Comparison of ENCODE assay signal across 24 cellular contexts in genomic region chr5:115402092-115402491, GRCh38.
"Had no signal": no experiment of that assay in that cellular context is flagged by ENCODE, and none has a peak within 500 bp of the region (broad histone marks: within the 10 kb centered on the region; RNA-seq: fewer than 3 reads in every experiment).

No MANE protein-coding gene starts in this region.

- H3K27ac ChIP-seq: body of pancreas, Peyer's patch, RWPE1, SJCRH30 had no signal

- H3K4me1 Mint-ChIP-seq: activated naive CD4-positive, alpha-beta T cell treated with anti-CD3 and anti-CD28 coated beads, Interleukin-2, amount 50 U/mL, for 24 hours had no signal

- H3K36me3 Mint-ChIP-seq: activated naive CD4-positive, alpha-beta T cell treated with anti-CD3 and anti-CD28 coated beads, Interleukin-2, amount 50 U/mL, for 24 hours had no signal

- H3K27me3 ChIP-seq: body of pancreas, MG63, Peyer's patch, SJCRH30 had no signal

- DNase-seq: activated CD4-positive, alpha-beta T cell treated with anti-CD3 and anti-CD28 coated beads for 4 hours; activated CD8-positive, alpha-beta memory T cell treated with anti-CD3 and anti-CD28 coated beads, Interleukin-2, amount 50 U/mL, for 4 hours; activated CD8-positive, alpha-beta T cell treated with anti-CD3 and anti-CD28 coated beads for 36 hours; activated gamma-delta T cell treated with Interleukin-2 at 50 U/mL for 16 hours; activated T-cell treated with anti-CD3 and anti-CD28 coated beads, Interleukin-2, amount 50 U/mL, for 72 hours; aorta; body of pancreas; central memory CD4-positive, alpha-beta T cell; MG63; MV-4-11; NCI-H1092 treated with DMSO at 0.1 percent for 48 hours; NCI-H1417 treated with DMSO at 0.1 percent for 48 hours; NCI-H1694; NCI-H2029 treated with DMSO at 0.1 percent for 48 hours; NCI-H510A; NCI-H526 treated with DMSO at 0.1 percent for 48 hours; NK-92 treated with Interleukin-12 subunit alpha and Interleukin-12 subunit beta, amount 100 ng/mL, for 24 hours; Peyer's patch; Right ventricle myocardium superior; SJCRH30 had no signal

- H3K4me3 Mint-ChIP-seq: activated CD8-positive, alpha-beta T cell treated with anti-CD3 and anti-CD28 coated beads for 36 hours; activated naive CD4-positive, alpha-beta T cell treated with anti-CD3 and anti-CD28 coated beads, Interleukin-2, amount 50 U/mL, for 24 hours; activated T-cell treated with anti-CD3 and anti-CD28 coated beads, Interleukin-2, amount 50 U/mL, for 72 hours; T-helper 1 cell treated with Interleukin-12 subunit alpha and Interleukin-12 subunit beta and Interleukin-4 antibody, amounts not matched to agents 30 μg/mL and 1 μg/mL, for 36 hours had no signal

- H3K9me3 ChIP-seq: body of pancreas, Peyer's patch, SJCRH30 had no signal

- H3K36me3 ChIP-seq: MG63, Peyer's patch, SJCRH30 had no signal

- H3K27ac Mint-ChIP-seq: activated CD8-positive, alpha-beta T cell treated with anti-CD3 and anti-CD28 coated beads for 36 hours; activated naive CD4-positive, alpha-beta T cell treated with anti-CD3 and anti-CD28 coated beads, Interleukin-2, amount 50 U/mL, for 24 hours; activated T-cell treated with anti-CD3 and anti-CD28 coated beads, Interleukin-2, amount 50 U/mL, for 72 hours; activated T-helper 2 cell treated with anti-CD3 and anti-CD28 coated beads, Interferon-gamma antibody, Interleukin-2, Interleukin-4, amounts not matched to agents 10 μg/mL and 5 μg/mL and 100 μg/mL, durations not matched to agents 14 hours and 24 hours and 36 hours; T-helper 1 cell treated with Interleukin-12 subunit alpha and Interleukin-12 subunit beta and Interleukin-4 antibody, amounts not matched to agents 30 μg/mL and 1 μg/mL, for 36 hours had no signal

- H3K4me3 ChIP-seq: body of pancreas, MG63, Peyer's patch, SJCRH30 had no signal

- H3K4me1 ChIP-seq: body of pancreas, Peyer's patch, SJCRH30 had no signal

- H3K9me3 Mint-ChIP-seq: activated CD8-positive, alpha-beta T cell treated with anti-CD3 and anti-CD28 coated beads for 36 hours; activated naive CD4-positive, alpha-beta T cell treated with anti-CD3 and anti-CD28 coated beads, Interleukin-2, amount 50 U/mL, for 24 hours; activated T-helper 2 cell treated with anti-CD3 and anti-CD28 coated beads, Interferon-gamma antibody, Interleukin-2, Interleukin-4, amounts not matched to agents 10 μg/mL and 5 μg/mL and 100 μg/mL, durations not matched to agents 14 hours and 24 hours and 36 hours had no signal
